ENCODE assay signal across 23 cellular contexts in genomic region chr7:30660331-30661255, GRCh38. TPM values are rescaled to one million over a fixed set of nuclear protein-coding genes. Genes with fewer than 3 reads are reported as not detected.
A peak's percentile ranks its signal among the peaks of the same experiment; 100 is the strongest.
DNase-seq lines count a peak whose midpoint lies in the region; ATAC-seq and TF ChIP-seq lines count a peak whose summit lies in the region.
"Had no signal": no experiment of that assay in that cellular context is flagged by ENCODE, and none has a peak within 500 bp of the region (broad histone marks: within the 10 kb centered on the region; RNA-seq: fewer than 3 reads in every experiment).

No MANE protein-coding gene starts in this region.

- H3K9me3 ChIP-seq in gastrocnemius medialis = no peaks in the 10 kb centered on the region
- H3K9me3 ChIP-seq: esophagus squamous epithelium, heart left ventricle, right lobe of liver, tibial nerve had no signal

- intact Hi-C loops in gastrocnemius medialis (cut with DNase I; ENCODE audit: low total_unique reads) = no loop called here

- H3K27ac ChIP-seq in gastrocnemius medialis = no peak overlapping the region
- H3K27ac ChIP-seq: esophagus squamous epithelium, heart left ventricle, right lobe of liver, tibial nerve had no signal

- H3K27me3 ChIP-seq in gastrocnemius medialis = no peaks in the 10 kb centered on the region
- H3K27me3 ChIP-seq: heart left ventricle, right lobe of liver, tibial nerve had no signal

- ATAC-seq in gastrocnemius medialis = no peak
- ATAC-seq: heart left ventricle, right lobe of liver had no signal

- no peak for TF ChIP-seq CTCF in gastrocnemius medialis (IDR thresholded peaks at IDR 0.05 in 4 of 5, conservative IDR thresholded peaks at IDR 0.05 in 1 of 5)

- no peaks in the 10 kb centered on the region for H3K4me1 ChIP-seq in gastrocnemius medialis
- H3K4me1 ChIP-seq: esophagus squamous epithelium, heart left ventricle, right lobe of liver, tibial nerve had no signal

- in situ Hi-C loops in gastrocnemius medialis (cut with MboI; ENCODE audit: low sequenced_read_pairs in 4 of 4) = no loop called here

- no peak for TF ChIP-seq POLR2A in gastrocnemius medialis (IDR thresholded peaks at IDR 0.05)

- peak in 2 of 3 experiments; percentile 74 to 91 for DNase-seq in NCI-H1417 (lab: John Stamatoyannopoulos, UW)
- no peak for DNase-seq in NCI-H1417 treated with DMSO at 0.1 percent for 48 hours (lab: John Stamatoyannopoulos, UW)
- peak; percentile 91 for DNase-seq in NCI-H1105 treated with DMSO at 0.1 percent for 48 hours (lab: John Stamatoyannopoulos, UW)
- peak; percentile 90 to 96 for DNase-seq in NCI-H524 (lab: John Stamatoyannopoulos, UW)
- peak; percentile 33 for DNase-seq in myocyte (ENCODE audit: low read depth)
- no peak for DNase-seq in hippocampal formation (lab: John Stamatoyannopoulos, UW)
- DNase-seq in gastrocnemius medialis = no peak
- no peak for DNase-seq in NCI-H187 treated with DMSO at 0.1 percent for 48 hours (lab: John Stamatoyannopoulos, UW)
- DNase-seq: 8988T; activated CD4-positive, CD25-positive, alpha-beta regulatory T cell treated with anti-CD3 and anti-CD28 coated beads, Interleukin-2, amount 50 U/mL, for 72 hours; activated CD8-positive, alpha-beta memory T cell treated with anti-CD3 and anti-CD28 coated beads, Interleukin-2, amount 50 U/mL, for 4 hours; activated naive CD4-positive, alpha-beta T cell treated with anti-CD3 and anti-CD28 coated beads, Interleukin-2, amount 50 U/mL, for 16 hours; esophagus squamous epithelium; GOT3; heart left ventricle; islet precursor cell; NCI-H526 treated with DMSO at 0.1 percent for 48 hours; RPMI8226; stimulated activated CD4-positive, alpha-beta T cell treated with anti-CD3 and anti-CD28 coated beads, Interleukin-4, amount 100 ng/mL, for 1 hour; stimulated activated CD8-positive, alpha-beta memory T cell treated with anti-CD3 and anti-CD28 coated beads, Interleukin-4, amount 100 ng/mL, for 48 hours had no signal

- no peak overlapping the region for H3K4me3 ChIP-seq in gastrocnemius medialis
- H3K4me3 ChIP-seq: esophagus squamous epithelium, heart left ventricle, right lobe of liver, tibial nerve had no signal

- no peaks in the 10 kb centered on the region for H3K36me3 ChIP-seq in gastrocnemius medialis
- H3K36me3 ChIP-seq: esophagus squamous epithelium, heart left ventricle, right lobe of liver, tibial nerve had no signal

RNA-seq across cellular contexts. Expression of gene CRHR2, which starts 21.7 kb away (rescaled TPM):
- total RNA-seq in myocyte (not detected in 2 replicates), gastrocnemius medialis (under 1 TPM in 2 of 4 donors, not detected in 2; 0.07 to 0.52 TPM)
- 0.21 TPM for polyA plus RNA-seq in myocyte (2012)
- total RNA-seq: right lobe of liver; T-helper 2 cell treated with Interferon-gamma antibody and Interleukin-4, amounts not matched to agents 100 ng/mL and 5 ng/mL, for 36 hours had no signal

Comparison
In these comparisons a context has a peak if more than half of its experiments do, and no peak if none do; other contexts are left out.
1. DNase-seq: peak in NCI-H1417 (2 of 3), NCI-H1105 treated with DMSO at 0.1 percent for 48 hours (single experiment), NCI-H524 (2 of 2) and myocyte (single experiment); none in NCI-H1417 treated with DMSO at 0.1 percent for 48 hours (single experiment), hippocampal formation (0 of 2), gastrocnemius medialis (0 of 2) and NCI-H187 treated with DMSO at 0.1 percent for 48 hours (single experiment).